In genomic region chr19:42422576-42423461, GRCh38 we compare ENCODE assay signal across 1 cellular context.
TF ChIP-seq lines count a peak whose summit lies in the region.

No MANE protein-coding gene starts in this region.

TF ChIP-seq in GM12878, 131 proteins besides CTCF, POLR2A, EP300 and RAD21 (continued from another document):
- TF ChIP-seq SKIL (IDR thresholded peaks at IDR 0.05; ENCODE audit: low read depth, poor library complexity, severe bottlenecking) (peak; percentile 54), E4F1 (IDR thresholded peaks at IDR 0.05; ENCODE audit: borderline replicate concordance, partially characterized antibody) (no peak)
